In the genomic region with DNA sequence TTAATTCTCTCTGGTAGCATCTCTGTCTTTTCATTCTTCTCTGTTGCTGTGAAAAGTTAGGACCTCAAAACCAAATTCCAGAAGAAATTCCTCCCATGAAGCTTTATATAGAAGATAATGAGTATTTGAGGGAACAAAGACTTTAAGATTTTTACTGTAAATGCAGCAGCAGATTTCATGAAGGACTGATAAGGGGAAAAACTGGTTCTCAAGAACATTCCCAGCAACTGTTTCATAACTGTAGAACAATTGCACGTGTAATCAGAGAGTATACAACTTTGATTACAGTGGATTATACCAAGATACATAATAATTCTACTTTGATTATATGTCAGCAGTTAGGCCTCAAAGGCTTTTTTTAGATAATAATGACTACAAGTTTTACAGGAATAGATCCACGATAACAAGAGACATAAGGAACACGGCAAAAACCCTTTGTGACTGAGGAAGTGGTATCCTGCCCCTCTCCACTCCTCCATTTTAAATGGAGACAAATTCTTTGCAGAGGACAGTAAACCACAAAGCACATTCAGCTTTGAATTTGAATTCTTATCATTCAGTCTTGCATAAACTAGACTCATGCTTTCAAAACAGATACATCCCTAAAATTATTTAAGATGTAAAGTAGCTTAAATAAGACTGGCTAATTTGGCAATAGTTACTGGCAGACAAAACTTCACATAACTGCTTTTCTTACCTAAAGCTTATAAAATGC, we compare ENCODE assay signal across 28 cellular contexts.
"Had no signal": no experiment of that assay in that cellular context is flagged by ENCODE, and none has a peak within 500 bp of the region (broad histone marks: within the 10 kb centered on the region; RNA-seq: fewer than 3 reads in every experiment).

No MANE protein-coding gene starts in this region.

- H3K4me1 ChIP-seq: esophagus muscularis mucosa had no signal

- ATAC-seq: activated CD4-positive, CD25-positive, alpha-beta regulatory T cell treated with anti-CD3 and anti-CD28 coated beads, Interleukin-2, amount 50 U/mL, for 24 hours; activated CD8-positive, alpha-beta memory T cell treated with anti-CD3 and anti-CD28 coated beads, Interleukin-2, amount 10 ng/mL, durations not matched to agents 7 days and 5 days; activated CD8-positive, alpha-beta T cell treated with anti-CD3 and anti-CD28 coated beads, Interleukin-2, amount 10 ng/mL, durations not matched to agents 7 days and 5 days; effector memory CD8-positive, alpha-beta T cell; T-helper 17 cell had no signal

- H3K4me3 ChIP-seq: esophagus muscularis mucosa had no signal

- DNase-seq: activated B cell treated with CpG ODN at 0.5 μM for 24 hours; activated CD4-positive, alpha-beta memory T cell treated with anti-CD3 and anti-CD28 coated beads for 36 hours; activated CD4-positive, alpha-beta T cell treated with anti-CD3 and anti-CD28 coated beads for 48 hours; activated CD8-positive, alpha-beta memory T cell treated with anti-CD3 and anti-CD28 coated beads, Interleukin-2, amount 10 ng/mL, durations not matched to agents 7 days and 5 days; activated CD8-positive, alpha-beta memory T cell treated with anti-CD3 and anti-CD28 coated beads, Interleukin-2, amount 50 U/mL, for 4 hours; activated CD8-positive, alpha-beta T cell treated with anti-CD3 and anti-CD28 coated beads, Interleukin-2, amount 10 ng/mL, durations not matched to agents 7 days and 5 days; activated effector memory CD4-positive, alpha-beta T cell treated with anti-CD3 and anti-CD28 coated beads, Interleukin-2, amount 50 U/mL, for 16 hours; activated naive CD4-positive, alpha-beta T cell treated with anti-CD3 and anti-CD28 coated beads for 36 hours; activated naive CD8-positive, alpha-beta T cell treated with anti-CD3 and anti-CD28 coated beads for 36 hours; activated naive CD8-positive, alpha-beta T cell treated with anti-CD3 and anti-CD28 coated beads, Interleukin-2, amount 50 U/mL, for 24 hours; activated T-cell treated with anti-CD3 and anti-CD28 coated beads, Interleukin-2, amount 50 U/mL, for 1 hour; activated T-cell treated with anti-CD3 and anti-CD28 coated beads, Interleukin-2, amount 50 U/mL, for 48 hours; amniotic stem cell; anterior cingulate cortex; brain microvascular endothelial cell; cortex of kidney; dermis blood vessel endothelial cell; effector CD4-positive, alpha-beta T cell; effector memory CD8-positive, alpha-beta T cell; erythroblast; foreskin fibroblast; head of caudate nucleus; T-helper 1 cell; T-helper 17 cell; T1000; WERI-Rb-1 had no signal

- H3K9me3 ChIP-seq: esophagus muscularis mucosa had no signal

- H3K27ac ChIP-seq: brain microvascular endothelial cell, esophagus muscularis mucosa, WERI-Rb-1 had no signal

- H3K27me3 ChIP-seq: brain microvascular endothelial cell, esophagus muscularis mucosa had no signal

- H3K36me3 ChIP-seq: brain microvascular endothelial cell, esophagus muscularis mucosa, WERI-Rb-1 had no signal
